30 cellular contexts compared by ENCODE assay signal in genomic region chr18:24344509-24344908, GRCh38.
"Had no signal": no experiment of that assay in that cellular context is flagged by ENCODE, and none has a peak within 500 bp of the region (broad histone marks: within the 10 kb centered on the region; RNA-seq: fewer than 3 reads in every experiment).

No MANE protein-coding gene starts in this region.

- H3K36me3 ChIP-seq: adrenal gland, ascending aorta, brain microvascular endothelial cell, breast epithelium, cardiac muscle cell had no signal

- H3K27me3 ChIP-seq: adrenal gland, ascending aorta, body of pancreas, brain microvascular endothelial cell, breast epithelium, cardiac muscle cell had no signal

- H3K9me3 ChIP-seq: adrenal gland, ascending aorta, body of pancreas, breast epithelium had no signal

- H3K27ac ChIP-seq: adrenal gland, ascending aorta, body of pancreas, brain microvascular endothelial cell, breast epithelium, cardiac muscle cell had no signal

- H3K4me1 ChIP-seq: adrenal gland, ascending aorta, body of pancreas, breast epithelium had no signal

- H3K4me3 ChIP-seq: adrenal gland, ascending aorta, body of pancreas, breast epithelium, cardiac muscle cell had no signal

- DNase-seq: activated effector memory CD4-positive, alpha-beta T cell treated with anti-CD3 and anti-CD28 coated beads, Interleukin-2, amount 50 U/mL, for 16 hours; activated effector memory CD4-positive, alpha-beta T cell treated with Interleukin-2 at 50 U/mL for 16 hours; activated gamma-delta T cell; activated gamma-delta T cell treated with Interleukin-2 at 50 U/mL for 16 hours; activated naive CD4-positive, alpha-beta T cell; activated naive CD4-positive, alpha-beta T cell treated with anti-CD3 and anti-CD28 coated beads for 36 hours; activated naive CD4-positive, alpha-beta T cell treated with anti-CD3 and anti-CD28 coated beads, Interleukin-2, amount 10 ng/mL, durations not matched to agents 7 days and 5 days; activated naive CD4-positive, alpha-beta T cell treated with anti-CD3 and anti-CD28 coated beads, Interleukin-2, amount 50 U/mL, for 16 hours; activated naive CD4-positive, alpha-beta T cell treated with Interleukin-2 at 50 U/mL for 16 hours; activated naive CD8-positive, alpha-beta T cell treated with anti-CD3 and anti-CD28 coated beads for 36 hours; activated naive CD8-positive, alpha-beta T cell treated with anti-CD3 and anti-CD28 coated beads, Interleukin-2, amount 10 ng/mL, durations not matched to agents 7 days and 5 days; activated naive CD8-positive, alpha-beta T cell treated with anti-CD3 and anti-CD28 coated beads, Interleukin-2, amount 50 U/mL, for 24 hours; activated T-cell treated with anti-CD3 and anti-CD28 coated beads, Interleukin-2, amount 50 U/mL, for 4 hours; activated T-cell treated with anti-CD3 and anti-CD28 coated beads, Interleukin-2, amount 50 U/mL, for 48 hours; activated T-cell treated with anti-CD3 and anti-CD28 coated beads, Interleukin-2, amount 50 U/mL, for 72 hours; adrenal gland; amniotic stem cell; amygdala; anterior cingulate cortex; aorta; body of pancreas; brain microvascular endothelial cell; caudate nucleus; central memory CD4-positive, alpha-beta T cell; cerebellar nuclear complex had no signal

- ATAC-seq: activated naive CD4-positive, alpha-beta T cell treated with anti-CD3 and anti-CD28 coated beads, Interleukin-2, amount 50 U/mL, for 72 hours; activated naive CD8-positive, alpha-beta T cell treated with anti-CD3 and anti-CD28 coated beads, Interleukin-2, amount 50 U/mL, for 24 hours; activated T-cell treated with anti-CD3 and anti-CD28 coated beads, Interleukin-2, amount 50 U/mL, for 4 hours; activated T-cell treated with anti-CD3 and anti-CD28 coated beads, Interleukin-2, amount 50 U/mL, for 72 hours; activated T-helper 17 cell treated with anti-CD3 and anti-CD28 coated beads, Interleukin-2, amount 50 U/mL, for 72 hours; body of pancreas had no signal
